Comparison of ENCODE assay signal across 9 cellular contexts in the genomic region with DNA sequence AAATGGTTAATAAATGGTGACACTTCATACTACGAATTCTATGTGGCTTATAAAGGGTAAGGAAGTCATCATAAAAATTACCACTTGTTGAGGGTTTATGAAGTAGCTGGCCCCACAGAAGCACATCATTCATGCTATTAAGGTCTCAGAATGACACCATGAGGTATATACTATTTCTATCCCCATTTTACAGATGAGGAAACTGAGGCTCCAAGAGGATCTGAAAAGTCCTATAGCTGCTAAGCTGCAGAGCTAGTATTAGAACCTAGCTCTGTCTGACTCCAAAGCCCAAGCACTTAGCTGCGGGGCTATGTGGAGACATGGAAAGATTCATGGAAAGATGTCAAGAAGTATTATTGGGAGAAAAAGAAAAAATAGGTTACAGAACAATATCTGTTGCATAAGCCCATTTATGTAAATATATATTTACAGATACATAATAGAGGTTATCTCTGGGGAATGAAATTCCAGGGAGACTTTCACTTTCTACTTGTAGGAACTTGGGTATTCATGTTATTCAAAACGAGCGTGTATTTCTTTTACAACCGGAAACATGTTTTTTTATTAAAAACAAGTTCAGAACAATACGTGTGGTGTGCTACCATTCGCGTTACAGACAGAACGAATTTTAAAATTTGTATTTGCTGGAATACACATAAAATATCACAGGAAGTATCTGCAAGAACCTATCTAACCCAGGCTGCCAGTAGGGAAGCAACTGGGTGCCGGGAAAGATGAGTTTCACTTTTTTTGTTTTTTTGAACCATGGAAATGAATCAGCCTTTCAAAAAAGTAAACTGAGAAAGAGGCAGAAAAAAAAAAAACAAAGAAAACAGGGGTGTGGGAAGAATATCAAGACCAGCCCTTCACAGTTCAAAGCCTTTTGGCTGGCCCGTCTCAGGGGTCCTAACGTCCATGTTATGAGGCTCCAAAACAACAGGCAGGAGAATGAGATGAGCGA. TPM values are rescaled to one million over a fixed set of nuclear protein-coding genes. Genes with fewer than 3 reads are reported as not detected.
DNase-seq lines count a peak whose midpoint lies in the region; ATAC-seq and TF ChIP-seq lines count a peak whose summit lies in the region.
"Had no signal": no experiment of that assay in that cellular context is flagged by ENCODE, and none has a peak within 500 bp of the region (broad histone marks: within the 10 kb centered on the region; RNA-seq: fewer than 3 reads in every experiment).

No MANE protein-coding gene starts in this region.

- H3K4me1 Mint-ChIP-seq in naive thymus-derived CD4-positive, alpha-beta T cell, result peaks cover 3 to 27% (median 21%) of the 10 kb centered on the region in 7 donors

- DNase-seq in A673 (ENCODE audit: low spot score) (peak; percentile 36), ELR (ENCODE audit: low read depth) (peak; percentile 38), coronary artery (ENCODE audit: low spot score) (no peak), SHP77 (lab: John Stamatoyannopoulos, UW) (no peak)
- peak in 1 of 9 donors; percentile 15 for DNase-seq in naive thymus-derived CD4-positive, alpha-beta T cell
- no peak for DNase-seq in stimulated activated CD4-positive, alpha-beta T cell treated with anti-CD3 and anti-CD28 coated beads, Interleukin-4, amount 100 ng/mL, for 24 hours

- peak overlapping the region; percentile 9 to 83 (median 66) for H3K4me3 Mint-ChIP-seq in naive thymus-derived CD4-positive, alpha-beta T cell

- no peaks in the 10 kb centered on the region for H3K36me3 Mint-ChIP-seq in naive thymus-derived CD4-positive, alpha-beta T cell

- H3K9me3 Mint-ChIP-seq in naive thymus-derived CD4-positive, alpha-beta T cell, result peaks cover 0 to 1% (median 0%) of the 10 kb centered on the region in 11 donors

- no peak for ATAC-seq in naive thymus-derived CD4-positive, alpha-beta T cell
- ATAC-seq in HG02973 (IDR thresholded peaks at IDR 0.05; ENCODE audit: unreplicated experiment) (no peak), GM21529 (IDR thresholded peaks at IDR 0.05; ENCODE audit: unreplicated experiment) (no peak)

- POLR2A ChIA-PET in A673 (lab: Charles Lee; ENCODE audit: low non-redundant PET), result no interaction called here
- POLR2A ChIA-PET in naive thymus-derived CD4-positive, alpha-beta T cell (lab: Charles Lee), result interaction anchor here (0.5 kb wide), 1 partner anchor 209 kb away, joined by 3 read pairs; no protein-coding TSS in a partner anchor

- peaks cover 0 to 29% (median 0%) of the 10 kb centered on the region in 5 donors for H3K27me3 Mint-ChIP-seq in naive thymus-derived CD4-positive, alpha-beta T cell

- H3K4me3 ChIP-seq in A673 (ENCODE audit: low read depth, low read length, poor library complexity, severe bottlenecking) (peak overlapping the region; percentile 28), coronary artery (peak overlapping the region; percentile 15)
- no peak overlapping the region for H3K4me3 ChIP-seq in naive thymus-derived CD4-positive, alpha-beta T cell (ENCODE audit: low read length)
- H3K4me3 ChIP-seq: cardiac muscle cell had no signal

- H3K27ac Mint-ChIP-seq in naive thymus-derived CD4-positive, alpha-beta T cell, result peak overlapping the region in 6 of 9 donors; percentile 34 to 87 (median 76)

- intact Hi-C loops in A673 (cut with micrococcal nuclease; ENCODE audit: unreplicated experiment), result no loop called here
- intact Hi-C loops in naive thymus-derived CD4-positive, alpha-beta T cell (cut with micrococcal nuclease), result no loop called here

- no TSS peak for BruUV-seq in A673 (replicated peaks; lab: Mats Ljungman, UMichigan)

- H3K9me3 ChIP-seq in A673 (ENCODE audit: low read depth, low read length, poor library complexity, severe bottlenecking), result no peaks in the 10 kb centered on the region
- no peaks in the 10 kb centered on the region for H3K9me3 ChIP-seq in naive thymus-derived CD4-positive, alpha-beta T cell (ENCODE audit: control insufficient read depth in 2 of 3, low read length in 3 of 3)

- CTCF ChIA-PET in A673 (lab: Charles Lee), result no interaction called here
- CTCF ChIA-PET in naive thymus-derived CD4-positive, alpha-beta T cell (lab: Charles Lee), result interaction anchor here (1.0 kb wide), 1 partner anchor 12 kb away, joined by 4 read pairs; no protein-coding TSS in a partner anchor

- H3K27me3 ChIP-seq in A673 (replicated peaks; ENCODE audit: insufficient read depth, low read depth, low read length, poor library complexity), result no peaks in the 10 kb centered on the region
- no peaks in the 10 kb centered on the region for H3K27me3 ChIP-seq in naive thymus-derived CD4-positive, alpha-beta T cell (ENCODE audit: control insufficient read depth in 2 of 2, insufficient read depth in 2 of 2, low read length in 2 of 2)
- H3K27me3 ChIP-seq: cardiac muscle cell had no signal

- no peaks in the 10 kb centered on the region for H3K36me3 ChIP-seq in A673 (ENCODE audit: insufficient read depth, low read length, poor library complexity, severe bottlenecking)
- no peaks in the 10 kb centered on the region for H3K36me3 ChIP-seq in naive thymus-derived CD4-positive, alpha-beta T cell (ENCODE audit: control insufficient read depth in 2 of 3, insufficient read depth in 3 of 3, low read length in 3 of 3)
- H3K36me3 ChIP-seq: cardiac muscle cell had no signal

- H3K4me1 ChIP-seq in A673 (ENCODE audit: insufficient read depth, low read length, poor library complexity, severe bottlenecking), result peaks cover 38% of the 10 kb centered on the region
- H3K4me1 ChIP-seq in naive thymus-derived CD4-positive, alpha-beta T cell (ENCODE audit: control insufficient read depth in 2 of 2, insufficient read depth in 2 of 2, low read length in 2 of 2), result no peaks in the 10 kb centered on the region

- H3K27ac ChIP-seq in A673 (ENCODE audit: low read depth, low read length, poor library complexity, severe bottlenecking) (peak overlapping the region; percentile 13), coronary artery (no peak overlapping the region)
- H3K27ac ChIP-seq in naive thymus-derived CD4-positive, alpha-beta T cell (ENCODE audit: low read depth, low read length), result no peak overlapping the region
- H3K27ac ChIP-seq: cardiac muscle cell had no signal

- TF ChIP-seq CTCF in A673 (conservative IDR thresholded peaks at IDR 0.05; ENCODE audit: low read depth, low read length), result no peak
- TF ChIP-seq CTCF in coronary artery (IDR thresholded peaks at IDR 0.05), result no peak

RNA-seq across cellular contexts. Expression of a gene that starts 13.4 kb away (rescaled TPM):
- 0.58 and 0.85 TPM in 2 replicates for total RNA-seq in A673 (2021)
- under 1 TPM in 2 of 5 experiments, not detected in 3; 0.21 to 0.38 TPM for total RNA-seq in naive thymus-derived CD4-positive, alpha-beta T cell
- not detected for polyA plus RNA-seq in naive thymus-derived CD4-positive, alpha-beta T cell

RNA-seq across cellular contexts. Expression of a gene that starts 38.3 kb away (rescaled TPM):
- 5.9 and 8.6 TPM in 2 replicates for total RNA-seq in A673 (2021)
- 1 to 10 TPM in 1 of 5 experiments, under 1 TPM in 4; 0.11 to 4.3 (median 0.43) TPM for total RNA-seq in naive thymus-derived CD4-positive, alpha-beta T cell
- not detected for polyA plus RNA-seq in naive thymus-derived CD4-positive, alpha-beta T cell

Comparison
In these comparisons a context has a peak if more than half of its experiments do, and no peak if none do; other contexts are left out.
1. DNase-seq: peak in A673 (single experiment) and ELR (single experiment); none in coronary artery (single experiment), stimulated activated CD4-positive, alpha-beta T cell treated with anti-CD3 and anti-CD28 coated beads, Interleukin-4, amount 100 ng/mL, for 24 hours (single experiment) and SHP77 (0 of 2).